ENCODE assay signal across 8 cellular contexts in the genomic region with DNA sequence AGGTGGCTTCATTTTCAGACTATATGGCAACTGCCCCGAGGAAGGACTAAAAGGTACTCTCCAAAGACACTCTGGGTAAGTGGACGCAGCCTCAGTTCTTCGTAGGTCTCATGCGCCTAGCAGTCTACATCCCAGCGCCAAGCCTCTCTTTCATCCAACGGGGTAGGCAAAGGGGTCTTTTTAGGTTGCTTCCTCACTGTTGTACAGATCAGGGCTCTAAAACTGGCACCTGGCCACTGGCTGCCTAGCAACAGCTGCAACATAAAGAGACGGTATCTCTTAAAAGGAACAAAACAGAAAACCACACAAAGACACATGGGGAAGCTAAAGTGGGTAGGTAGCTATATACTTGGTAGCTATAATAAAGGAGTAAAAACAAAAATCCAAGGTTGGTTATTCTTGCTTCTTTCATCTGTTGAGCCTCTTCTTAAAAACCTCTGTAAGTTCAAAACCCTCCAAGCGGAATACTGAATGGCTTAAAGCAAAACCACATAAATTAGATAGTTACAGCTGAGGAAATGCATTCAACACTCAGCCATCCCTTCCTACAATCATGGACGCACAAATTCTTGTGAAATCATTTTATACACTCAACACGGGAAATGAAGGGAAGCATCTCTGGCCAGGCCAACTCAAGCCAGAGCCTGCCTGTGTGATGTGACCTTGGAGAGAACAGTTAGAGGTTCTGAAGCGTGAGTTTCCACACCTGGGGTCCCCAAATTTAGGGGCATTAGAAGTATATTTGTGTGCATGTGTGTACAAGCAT. TPM values are rescaled to one million over a fixed set of nuclear protein-coding genes. Genes with fewer than 3 reads are reported as not detected.
DNase-seq lines count a peak whose midpoint lies in the region; ATAC-seq, FAIRE-seq and TF ChIP-seq lines count a peak whose summit lies in the region.

No MANE protein-coding gene starts in this region.

- no peaks in the 10 kb centered on the region for H3K9me3 Mint-ChIP-seq in IgD-negative memory B cell

- H3K4me3 Mint-ChIP-seq in IgD-negative memory B cell: peak overlapping the region; percentile 72 to 88 (median 80)

- peak; percentile 42 for FAIRE-seq in GM18507 (lab: Jason Lieb, UNC)

- 31 to 54% methylated on average over 11 of the region's 11 CpGs for WGBS in lung, 2 donors
- WGBS in urinary bladder: 51% methylated on average over 11 of the region's 11 CpGs

- H3K27me3 ChIP-seq in adipocyte (replicated peaks; ENCODE audit: control insufficient read depth, insufficient read depth, low read length) (no peaks in the 10 kb centered on the region), lung (ENCODE audit: control insufficient read depth, insufficient read depth) (no peaks in the 10 kb centered on the region)

- peaks cover 13% of the 10 kb centered on the region for H3K4me1 ChIP-seq in adipocyte (ENCODE audit: control insufficient read depth, insufficient read depth, low read length)
- peaks cover 0 to 22% of the 10 kb centered on the region in 2 donors for H3K4me1 ChIP-seq in lung (ENCODE audit: control insufficient read depth in 2 of 2, insufficient read depth in 2 of 2, low read length in 2 of 2)
- H3K4me1 ChIP-seq in urinary bladder (ENCODE audit: insufficient read depth): peaks cover 2% of the 10 kb centered on the region

- H3K4me1 Mint-ChIP-seq in IgD-negative memory B cell: peaks cover 37 to 59% (median 55%) of the 10 kb centered on the region in 3 donors

- H3K36me3 Mint-ChIP-seq in IgD-negative memory B cell: peaks cover 5% of the 10 kb centered on the region

- H3K9ac ChIP-seq in adipocyte (ENCODE audit: low read length): no peak overlapping the region

- DNase-seq in GM18507 (ENCODE audit: extremely low spot score, insufficient read length, low read depth) (no peak), SIG-M5 (lab: John Stamatoyannopoulos, UW) (peak; percentile 58), adipocyte (ENCODE audit: low read depth) (peak; percentile 34), lung (ENCODE audit: low spot score) (no peak), HT-29 (ENCODE audit: low spot score) (no peak), ecto neural progenitor cell (ENCODE audit: low spot score) (no peak)

- H3K4me3 ChIP-seq in adipocyte (ENCODE audit: low read length) (no peak overlapping the region), lung (no peak overlapping the region), urinary bladder (ENCODE audit: low read depth, low read length) (no peak overlapping the region)

- H3K36me3 ChIP-seq in adipocyte (ENCODE audit: control insufficient read depth, insufficient read depth, low read length, severe bottlenecking) (no peaks in the 10 kb centered on the region), lung (ENCODE audit: control insufficient read depth in 2 of 2, insufficient read depth in 2 of 2, low read length in 2 of 2) (no peaks in the 10 kb centered on the region), urinary bladder (ENCODE audit: insufficient read depth) (no peaks in the 10 kb centered on the region)

- H3K27ac ChIP-seq in lung (ENCODE audit: low read depth in 1 of 2, low read length in 1 of 2) (peak overlapping the region; percentile 18 to 80), urinary bladder (ENCODE audit: low read depth) (peak overlapping the region; percentile 59)

- TF ChIP-seq CTCF in lung (IDR thresholded peaks at IDR 0.05; ENCODE audit: control extremely low read depth, extremely low read depth): no peak

- no peaks in the 10 kb centered on the region for H3K27me3 Mint-ChIP-seq in IgD-negative memory B cell

- no peaks in the 10 kb centered on the region for H3K9me3 ChIP-seq in adipocyte (ENCODE audit: control insufficient read depth, low read length)
- H3K9me3 ChIP-seq in lung (ENCODE audit: control insufficient read depth in 2 of 2, insufficient read depth in 1 of 2, low read length in 1 of 2): no peaks in the 10 kb centered on the region

- no peak for ATAC-seq in lung (ENCODE audit: insufficient read depth, low FRiP score)

- peak overlapping the region; percentile 94 to 99 (median 97) for H3K27ac Mint-ChIP-seq in IgD-negative memory B cell

RNA-seq across cellular contexts. Expression of a gene that starts 22.7 kb away (rescaled TPM):
- polyA plus RNA-seq in IgD-negative memory B cell: 210 TPM
- 10 to 100 TPM; 67.0 to 97.2 TPM for total RNA-seq in lung
- polyA plus RNA-seq in lung: 10 to 100 TPM; 50.5 to 85.1 TPM
- 31.0 TPM for total RNA-seq in urinary bladder
- polyA plus RNA-seq in urinary bladder: 27.1 TPM
- total RNA-seq in HT-29 (2014; rRNA removed; shearing (Covaris generic)): 14.1 and 14.4 TPM in 2 replicates

Comparison
In these comparisons a context has a peak if more than half of its experiments do, and no peak if none do; other contexts are left out.
1. DNase-seq: peak in SIG-M5 (single experiment) and adipocyte (single experiment); none in GM18507 (single experiment), lung (single experiment), HT-29 (single experiment) and ecto neural progenitor cell (single experiment).